In genomic region chrX:70262952-70263567, GRCh38 we compare ENCODE assay signal across 1 cellular context.
A peak's percentile ranks its signal among the peaks of the same experiment; 100 is the strongest.
TF ChIP-seq lines count a peak whose summit lies in the region.

No MANE protein-coding gene starts in this region.

TF ChIP-seq in K562, 482 proteins besides CTCF, POLR2A, EP300 and RAD21:
- TF ChIP-seq MIER1 (IDR thresholded peaks at IDR 0.05; ENCODE audit: low read depth) (no peak), ZNF431 (CRISPR knock-in tag; IDR thresholded peaks at IDR 0.05) (no peak), ZBED1 (IDR thresholded peaks at IDR 0.05) (peak; percentile 56; the same call in 1 of the 2 replicates), ARID3A (IDR thresholded peaks at IDR 0.05; ENCODE audit: borderline replicate concordance, low read depth, low read length) (no peak), KLF13 (tag; IDR thresholded peaks at IDR 0.05; ENCODE audit: borderline replicate concordance, low read depth) (no peak), DIDO1 (tag; IDR thresholded peaks at IDR 0.05; ENCODE audit: low read depth) (no peak), RB1 (IDR thresholded peaks at IDR 0.05; ENCODE audit: low read depth) (no peak), GATA2 (CRISPR knock-in tag; IDR thresholded peaks at IDR 0.05) (no peak), SMC3 (conservative IDR thresholded peaks at IDR 0.05; ENCODE audit: insufficient read depth, low read depth, low read length) (peak; percentile 39; the same call in 1 of the 2 replicates), RCOR1 (IDR thresholded peaks at IDR 0.05; ENCODE audit: borderline replicate concordance in 1 of 2, low read depth in 2 of 2, low read length in 2 of 2) (0 out of 4 replicates have a peak, but pooled peaks of 1 of the 2 experiments have one; percentile 29), YBX1 (IDR thresholded peaks at IDR 0.05) (no peak), PHF20 (IDR thresholded peaks at IDR 0.05; ENCODE audit: partially characterized antibody) (no peak), KAT7 (CRISPR knock-in tag; IDR thresholded peaks at IDR 0.05; ENCODE audit: borderline replicate concordance) (no peak), MAX (CRISPR knock-in tag; IDR thresholded peaks at IDR 0.05) (no peak), TFAP4 (CRISPR knock-in tag; IDR thresholded peaks at IDR 0.05; ENCODE audit: borderline replicate concordance) (peak; percentile 61), STAG1 (CRISPR knock-in tag; IDR thresholded peaks at IDR 0.05; ENCODE audit: borderline replicate concordance) (peak; percentile 30; the same call in 1 of the 2 replicates), ADNP (tag; IDR thresholded peaks at IDR 0.05) (no peak), ZNF79 (CRISPR knock-in tag; IDR thresholded peaks at IDR 0.05; ENCODE audit: low read depth) (no peak), ZNF134 (CRISPR knock-in tag; conservative IDR thresholded peaks at IDR 0.05) (no peak)
- TF ChIP-seq, protein P1, sequence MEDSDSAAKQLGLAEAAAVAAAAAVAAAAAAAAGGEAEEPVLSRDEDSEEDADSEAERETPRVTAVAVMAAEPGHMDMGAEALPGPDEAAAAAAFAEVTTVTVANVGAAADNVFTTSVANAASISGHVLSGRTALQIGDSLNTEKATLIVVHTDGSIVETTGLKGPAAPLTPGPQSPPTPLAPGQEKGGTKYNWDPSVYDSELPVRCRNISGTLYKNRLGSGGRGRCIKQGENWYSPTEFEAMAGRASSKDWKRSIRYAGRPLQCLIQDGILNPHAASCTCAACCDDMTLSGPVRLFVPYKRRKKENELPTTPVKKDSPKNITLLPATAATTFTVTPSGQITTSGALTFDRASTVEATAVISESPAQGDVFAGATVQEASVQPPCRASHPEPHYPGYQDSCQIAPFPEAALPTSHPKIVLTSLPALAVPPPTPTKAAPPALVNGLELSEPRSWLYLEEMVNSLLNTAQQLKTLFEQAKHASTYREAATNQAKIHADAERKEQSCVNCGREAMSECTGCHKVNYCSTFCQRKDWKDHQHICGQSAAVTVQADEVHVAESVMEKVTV (CRISPR knock-in tag; IDR thresholded peaks at IDR 0.05): peak; percentile 39; the same call in 1 of the 2 replicates
